20 cellular contexts compared by ENCODE assay signal in genomic region chr17:37218849-37219248, GRCh38.
"Had no signal": no experiment of that assay in that cellular context is flagged by ENCODE, and none has a peak within 500 bp of the region (broad histone marks: within the 10 kb centered on the region; RNA-seq: fewer than 3 reads in every experiment).

No MANE protein-coding gene starts in this region.

- H3K27ac Mint-ChIP-seq: dendritic cell treated with granulocyte-macrophage colony-stimulating factor and Interleukin-4, amounts not matched to agents 40 ng/mL and 50 ng/mL, for 4 days; effector memory CD8-positive, alpha-beta T cell; natural killer cell treated with Interleukin-12 subunit alpha and Interleukin-12 subunit beta and Interleukin-15 and Interleukin-18, amount 100 ng/mL, for 72 hours; stimulated activated naive B cell treated with anti-CD40 and anti-IgM and Interleukin-4, amounts not matched to agents 10 μg/mL and 1 μg/mL and 100 μg/mL, for 72 hours had no signal

- H3K4me3 ChIP-seq: hepatocyte, pancreas, prostate gland, skin epidermis, testis, tibial nerve, upper lobe of right lung, vagina had no signal

- H3K27me3 ChIP-seq: foreskin keratinocyte, hepatocyte, pancreas, testis, tibial nerve, upper lobe of right lung, vagina had no signal

- H3K9me3 Mint-ChIP-seq: dendritic cell treated with granulocyte-macrophage colony-stimulating factor and Interleukin-4, amounts not matched to agents 40 ng/mL and 50 ng/mL, for 4 days; effector memory CD8-positive, alpha-beta T cell; natural killer cell treated with Interleukin-12 subunit alpha and Interleukin-12 subunit beta and Interleukin-15 and Interleukin-18, amount 100 ng/mL, for 72 hours; stimulated activated naive B cell treated with anti-CD40 and anti-IgM and Interleukin-4, amounts not matched to agents 10 μg/mL and 1 μg/mL and 100 μg/mL, for 72 hours; stimulated activated naive CD8-positive, alpha-beta T cell treated with anti-CD3 and anti-CD28 coated beads, Interleukin-15, amount 100 ng/mL, for 72 hours had no signal

- H3K36me3 ChIP-seq: prostate gland had no signal

- DNase-seq: effector memory CD8-positive, alpha-beta T cell; foreskin keratinocyte; head of caudate nucleus; kidney glomerular epithelial cell; mammary epithelial cell; occipital lobe; pancreas; stimulated activated CD4-positive, alpha-beta T cell treated with anti-CD3 and anti-CD28 coated beads, Interleukin-2, amount 100 ng/mL, for 24 hours; stimulated activated CD4-positive, alpha-beta T cell treated with anti-CD3 and anti-CD28 coated beads, Interleukin-4, amount 100 ng/mL, for 4 hours; stimulated activated naive B cell treated with anti-CD40 and anti-IgM and Interleukin-4, amounts not matched to agents 10 μg/mL and 1 μg/mL and 100 μg/mL, for 72 hours; stimulated activated naive CD8-positive, alpha-beta T cell treated with anti-CD3 and anti-CD28 coated beads, Interleukin-15, amount 100 ng/mL, for 72 hours; testis; upper lobe of right lung had no signal

- H3K27me3 Mint-ChIP-seq: dendritic cell treated with granulocyte-macrophage colony-stimulating factor and Interleukin-4, amounts not matched to agents 40 ng/mL and 50 ng/mL, for 4 days; effector memory CD8-positive, alpha-beta T cell; natural killer cell treated with Interleukin-12 subunit alpha and Interleukin-12 subunit beta and Interleukin-15 and Interleukin-18, amount 100 ng/mL, for 72 hours; stimulated activated naive B cell treated with anti-CD40 and anti-IgM and Interleukin-4, amounts not matched to agents 10 μg/mL and 1 μg/mL and 100 μg/mL, for 72 hours; stimulated activated naive CD8-positive, alpha-beta T cell treated with anti-CD3 and anti-CD28 coated beads, Interleukin-15, amount 100 ng/mL, for 72 hours had no signal

- H3K4me3 Mint-ChIP-seq: dendritic cell treated with granulocyte-macrophage colony-stimulating factor and Interleukin-4, amounts not matched to agents 40 ng/mL and 50 ng/mL, for 4 days; effector memory CD8-positive, alpha-beta T cell; natural killer cell treated with Interleukin-12 subunit alpha and Interleukin-12 subunit beta and Interleukin-15 and Interleukin-18, amount 100 ng/mL, for 72 hours; stimulated activated naive B cell treated with anti-CD40 and anti-IgM and Interleukin-4, amounts not matched to agents 10 μg/mL and 1 μg/mL and 100 μg/mL, for 72 hours; stimulated activated naive CD8-positive, alpha-beta T cell treated with anti-CD3 and anti-CD28 coated beads, Interleukin-15, amount 100 ng/mL, for 72 hours had no signal

- H3K4me1 ChIP-seq: foreskin keratinocyte, pancreas, prostate gland, testis, tibial nerve, upper lobe of right lung, vagina had no signal

- H3K9me3 ChIP-seq: prostate gland, testis, tibial nerve, upper lobe of right lung, vagina had no signal

- H3K4me2 ChIP-seq: hepatocyte had no signal

- H3K4me1 Mint-ChIP-seq: stimulated activated naive B cell treated with anti-CD40 and anti-IgM and Interleukin-4, amounts not matched to agents 10 μg/mL and 1 μg/mL and 100 μg/mL, for 72 hours had no signal

- H3K27ac ChIP-seq: foreskin keratinocyte, hepatocyte, pancreas, prostate gland, skin epidermis, testis, tibial nerve, upper lobe of right lung, vagina had no signal

- H2AFZ ChIP-seq: hepatocyte had no signal

- H3K79me2 ChIP-seq: hepatocyte had no signal
